Comparison of ENCODE assay signal across 21 cellular contexts in the genomic region with DNA sequence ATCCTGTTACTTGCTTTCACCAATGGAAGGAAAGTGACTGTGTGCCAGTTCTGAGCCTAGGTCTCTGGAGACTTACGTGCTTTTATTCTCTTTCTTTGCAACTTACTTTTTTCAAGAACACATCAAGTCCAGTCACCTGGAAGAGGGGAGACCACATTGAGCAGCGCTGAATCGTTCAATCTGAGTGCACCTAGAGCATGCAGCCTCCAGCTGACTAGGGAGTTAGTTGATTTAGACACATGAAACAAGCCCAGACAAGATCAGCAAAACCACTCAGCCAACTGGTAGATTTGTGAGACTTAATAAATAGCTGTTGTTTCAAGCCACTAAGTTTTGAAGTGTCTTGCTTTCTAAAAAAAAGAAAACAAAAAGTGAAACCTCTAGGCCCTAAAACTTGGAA.
A peak's percentile ranks its signal among the peaks of the same experiment; 100 is the strongest.
DNase-seq lines count a peak whose midpoint lies in the region; ATAC-seq, FAIRE-seq and TF ChIP-seq lines count a peak whose summit lies in the region.
"Had no signal": no experiment of that assay in that cellular context is flagged by ENCODE, and none has a peak within 500 bp of the region (broad histone marks: within the 10 kb centered on the region; RNA-seq: fewer than 3 reads in every experiment).

No MANE protein-coding gene starts in this region.

- no peaks in the 10 kb centered on the region for H3K4me1 ChIP-seq in vagina
- H3K4me1 ChIP-seq: adrenal gland had no signal

- H3K36me3 ChIP-seq in bronchial epithelial cell (ENCODE audit: control insufficient read depth, insufficient read depth, low read length) (no peaks in the 10 kb centered on the region), vagina (no peaks in the 10 kb centered on the region)
- H3K36me3 ChIP-seq: adrenal gland had no signal

- H3K27ac ChIP-seq in vagina = no peak overlapping the region
- H3K27ac ChIP-seq: adrenal gland, HL-60, VCaP had no signal

- intact Hi-C loops in vagina (cut with DNase I) = no loop called here
- intact Hi-C loops in left cardiac atrium (cut with DNase I) = no loop called here

- H3K9me3 ChIP-seq in vagina = no peaks in the 10 kb centered on the region
- H3K9me3 ChIP-seq: adrenal gland had no signal

- TF ChIP-seq POLR2A in vagina (IDR thresholded peaks at IDR 0.05) = no peak

- no peak for TF ChIP-seq CTCF in bronchial epithelial cell (IDR thresholded peaks at IDR 0.05; ENCODE audit: insufficient read depth, low read length, severe bottlenecking)
- no peak for TF ChIP-seq CTCF in vagina (IDR thresholded peaks at IDR 0.05)

- DNase-seq in NCI-H1694 treated with DMSO at 0.1 percent for 48 hours (lab: John Stamatoyannopoulos, UW) (peak; percentile 10), NCI-H1694 (lab: John Stamatoyannopoulos, UW) (no peak), NCI-H2171 treated with DMSO at 0.1 percent for 48 hours (lab: John Stamatoyannopoulos, UW) (peak; percentile 92), bronchial epithelial cell (ENCODE audit: low read depth) (peak; percentile 26), retina (peak; percentile 4), vagina (ENCODE audit: extremely low spot score in 2 of 2) (no peak), NCI-H2029 (lab: John Stamatoyannopoulos, UW) (no peak), left cardiac atrium (no peak)
- DNase-seq: activated CD4-positive, alpha-beta T cell treated with anti-CD3 and anti-CD28 coated beads, Interleukin-2, amount 50 U/mL, for 4 hours; activated gamma-delta T cell; adrenal gland; COR-L47; GDM1; kidney; natural killer cell; Right ventricle myocardium superior; stimulated activated CD4-positive, alpha-beta T cell treated with anti-CD3 and anti-CD28 coated beads, Interleukin-2, amount 100 ng/mL, for 24 hours; T-cell; trophoblast cell had no signal

- H3K27me3 ChIP-seq in bronchial epithelial cell (ENCODE audit: control insufficient read depth, insufficient read depth, low read length) = no peaks in the 10 kb centered on the region
- no peaks in the 10 kb centered on the region for H3K27me3 ChIP-seq in vagina
- H3K27me3 ChIP-seq: adrenal gland had no signal

- FAIRE-seq in bronchial epithelial cell (lab: Jason Lieb, UNC) = no peak
- FAIRE-seq: kidney had no signal

- no peak overlapping the region for H3K4me3 ChIP-seq in bronchial epithelial cell (ENCODE audit: low read depth, low read length)
- H3K4me3 ChIP-seq in vagina = no peak overlapping the region
- H3K4me3 ChIP-seq: adrenal gland had no signal

- ATAC-seq in left cardiac atrium = no peak
- ATAC-seq: natural killer cell, T-cell had no signal

Comparison
In these comparisons a context has a peak if more than half of its experiments do, and no peak if none do; other contexts are left out.
1. DNase-seq: peak in NCI-H1694 treated with DMSO at 0.1 percent for 48 hours (single experiment), NCI-H2171 treated with DMSO at 0.1 percent for 48 hours (single experiment), bronchial epithelial cell (single experiment) and retina (single experiment); none in NCI-H1694 (single experiment), vagina (0 of 2), NCI-H2029 (single experiment) and left cardiac atrium (single experiment).